ENCODE assay signal across 8 cellular contexts in the genomic region with DNA sequence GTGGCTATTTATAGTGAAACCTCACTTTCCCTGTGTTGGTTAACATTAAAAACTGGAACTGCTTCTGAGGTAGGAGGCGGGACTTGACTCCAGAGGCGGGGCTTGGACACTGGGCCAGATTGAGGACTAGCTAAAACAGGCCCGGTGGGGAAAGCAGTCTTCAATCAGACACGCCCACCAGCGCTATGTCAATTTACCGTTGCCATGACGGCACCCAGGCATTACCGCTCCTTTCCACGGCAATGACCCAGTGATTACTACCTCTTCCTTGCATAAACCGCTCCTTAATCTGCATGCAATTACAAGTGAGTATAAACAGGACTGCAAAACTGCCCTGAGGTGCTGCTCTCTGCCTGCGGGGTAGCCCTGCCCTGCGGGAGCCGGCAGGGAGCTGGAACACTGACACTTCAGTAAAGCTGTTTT. TPM values are rescaled to one million over a fixed set of nuclear protein-coding genes. Genes with fewer than 3 reads are reported as not detected.
DNase-seq lines count a peak whose midpoint lies in the region; ATAC-seq and TF ChIP-seq lines count a peak whose summit lies in the region.

No MANE protein-coding gene starts in this region.

- ATAC-seq in GM21786 (IDR thresholded peaks at IDR 0.05; ENCODE audit: unreplicated experiment) (peak; percentile 57), HG02973 (IDR thresholded peaks at IDR 0.05; ENCODE audit: unreplicated experiment) (no peak), GM21825 (IDR thresholded peaks at IDR 0.05; ENCODE audit: unreplicated experiment) (no peak)

- no peaks in the 10 kb centered on the region for H3K36me3 ChIP-seq in liver (ENCODE audit: control insufficient read depth in 4 of 4, insufficient read depth in 3 of 4, low read depth in 1 of 4, low read length in 3 of 4)

- H3K4me1 ChIP-seq in liver (ENCODE audit: control insufficient read depth in 4 of 4, insufficient read depth in 4 of 4, low read length in 3 of 4): peaks cover 0 to 4% (median 2%) of the 10 kb centered on the region in 4 donors

- peak overlapping the region in 1 of 2 donors; percentile 44 for H3K9ac ChIP-seq in liver (ENCODE audit: low read depth in 1 of 2, low read length in 2 of 2)

- peak overlapping the region; percentile 74 to 82 for H3K27ac ChIP-seq in liver (ENCODE audit: low read depth in 1 of 2, low read length in 2 of 2)

- TF ChIP-seq RAD21 in liver (IDR thresholded peaks at IDR 0.05): peak; percentile 39 to 56

- peak; percentile 92 to 96 for DNase-seq in NCI-H2081 (lab: John Stamatoyannopoulos, UW)
- DNase-seq in T1000 (lab: John Stamatoyannopoulos, UW): peak; percentile 88
- DNase-seq in dedifferentiated amniotic fluid mesenchymal stem cell (ENCODE audit: extremely low spot score): peak; percentile 75
- DNase-seq in stimulated activated CD4-positive, alpha-beta T cell treated with anti-CD3 and anti-CD28 coated beads, TNF-alpha, amount 100 ng/mL, for 48 hours (ENCODE audit: low read depth in 3 of 3): peak; percentile 21 to 44 (median 31)

- WGBS in liver: 7% methylated on average over 13 of the region's 13 CpGs

- no peak overlapping the region for H3K4me3 ChIP-seq in liver (ENCODE audit: low read depth in 1 of 3, low read length in 3 of 3)

- H3K9me3 ChIP-seq in liver (ENCODE audit: control insufficient read depth in 4 of 4, low read length in 3 of 4): no peaks in the 10 kb centered on the region

- no peak for TF ChIP-seq CTCF in liver (IDR thresholded peaks at IDR 0.05; ENCODE audit: low read depth, low read length, missing input control)

- H3K27me3 ChIP-seq in liver (ENCODE audit: control insufficient read depth in 4 of 4, insufficient read depth in 4 of 4, low read length in 3 of 4): no peaks in the 10 kb centered on the region

TF ChIP-seq in liver, 16 proteins besides CTCF, POLR2A, EP300 and RAD21:
- TF ChIP-seq JUND (IDR thresholded peaks at IDR 0.05) (peak; percentile 91 to 99), FOXA1 (IDR thresholded peaks at IDR 0.05) (peak; percentile 64), TAF1 (conservative IDR thresholded peaks at IDR 0.05) (no peak), HNF4A (conservative IDR thresholded peaks at IDR 0.05) (peak; percentile 43 to 46), EGR1 (IDR thresholded peaks at IDR 0.05; ENCODE audit: low read depth in 2 of 2) (peak in 1 of 2 donors; percentile 95), YY1 (IDR thresholded peaks at IDR 0.05) (peak; percentile 73), HNF4G (IDR thresholded peaks at IDR 0.05) (no peak), SP1 (IDR thresholded peaks at IDR 0.05) (peak; percentile 63), FOXA2 (IDR thresholded peaks at IDR 0.05) (peak; percentile 52), NR2F2 (IDR thresholded peaks at IDR 0.05) (no peak), RXRA (IDR thresholded peaks at IDR 0.05) (peak; percentile 56 to 80), GABPA (IDR thresholded peaks at IDR 0.05 in 1 of 2, conservative IDR thresholded peaks at IDR 0.05 in 1 of 2) (peak in 1 of 2 donors; percentile 39)
- TF ChIP-seq, protein P1, sequence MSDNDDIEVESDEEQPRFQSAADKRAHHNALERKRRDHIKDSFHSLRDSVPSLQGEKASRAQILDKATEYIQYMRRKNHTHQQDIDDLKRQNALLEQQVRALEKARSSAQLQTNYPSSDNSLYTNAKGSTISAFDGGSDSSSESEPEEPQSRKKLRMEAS (IDR thresholded peaks at IDR 0.05): peak; percentile 58
- TF ChIP-seq, protein P2, sequence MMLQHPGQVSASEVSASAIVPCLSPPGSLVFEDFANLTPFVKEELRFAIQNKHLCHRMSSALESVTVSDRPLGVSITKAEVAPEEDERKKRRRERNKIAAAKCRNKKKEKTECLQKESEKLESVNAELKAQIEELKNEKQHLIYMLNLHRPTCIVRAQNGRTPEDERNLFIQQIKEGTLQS (IDR thresholded peaks at IDR 0.05): no peak
- TF ChIP-seq, protein P3, sequence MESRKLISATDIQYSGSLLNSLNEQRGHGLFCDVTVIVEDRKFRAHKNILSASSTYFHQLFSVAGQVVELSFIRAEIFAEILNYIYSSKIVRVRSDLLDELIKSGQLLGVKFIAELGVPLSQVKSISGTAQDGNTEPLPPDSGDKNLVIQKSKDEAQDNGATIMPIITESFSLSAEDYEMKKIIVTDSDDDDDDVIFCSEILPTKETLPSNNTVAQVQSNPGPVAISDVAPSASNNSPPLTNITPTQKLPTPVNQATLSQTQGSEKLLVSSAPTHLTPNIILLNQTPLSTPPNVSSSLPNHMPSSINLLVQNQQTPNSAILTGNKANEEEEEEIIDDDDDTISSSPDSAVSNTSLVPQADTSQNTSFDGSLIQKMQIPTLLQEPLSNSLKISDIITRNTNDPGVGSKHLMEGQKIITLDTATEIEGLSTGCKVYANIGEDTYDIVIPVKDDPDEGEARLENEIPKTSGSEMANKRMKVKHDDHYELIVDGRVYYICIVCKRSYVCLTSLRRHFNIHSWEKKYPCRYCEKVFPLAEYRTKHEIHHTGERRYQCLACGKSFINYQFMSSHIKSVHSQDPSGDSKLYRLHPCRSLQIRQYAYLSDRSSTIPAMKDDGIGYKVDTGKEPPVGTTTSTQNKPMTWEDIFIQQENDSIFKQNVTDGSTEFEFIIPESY (IDR thresholded peaks at IDR 0.05): peak; percentile 60
- TF ChIP-seq, protein P4, sequence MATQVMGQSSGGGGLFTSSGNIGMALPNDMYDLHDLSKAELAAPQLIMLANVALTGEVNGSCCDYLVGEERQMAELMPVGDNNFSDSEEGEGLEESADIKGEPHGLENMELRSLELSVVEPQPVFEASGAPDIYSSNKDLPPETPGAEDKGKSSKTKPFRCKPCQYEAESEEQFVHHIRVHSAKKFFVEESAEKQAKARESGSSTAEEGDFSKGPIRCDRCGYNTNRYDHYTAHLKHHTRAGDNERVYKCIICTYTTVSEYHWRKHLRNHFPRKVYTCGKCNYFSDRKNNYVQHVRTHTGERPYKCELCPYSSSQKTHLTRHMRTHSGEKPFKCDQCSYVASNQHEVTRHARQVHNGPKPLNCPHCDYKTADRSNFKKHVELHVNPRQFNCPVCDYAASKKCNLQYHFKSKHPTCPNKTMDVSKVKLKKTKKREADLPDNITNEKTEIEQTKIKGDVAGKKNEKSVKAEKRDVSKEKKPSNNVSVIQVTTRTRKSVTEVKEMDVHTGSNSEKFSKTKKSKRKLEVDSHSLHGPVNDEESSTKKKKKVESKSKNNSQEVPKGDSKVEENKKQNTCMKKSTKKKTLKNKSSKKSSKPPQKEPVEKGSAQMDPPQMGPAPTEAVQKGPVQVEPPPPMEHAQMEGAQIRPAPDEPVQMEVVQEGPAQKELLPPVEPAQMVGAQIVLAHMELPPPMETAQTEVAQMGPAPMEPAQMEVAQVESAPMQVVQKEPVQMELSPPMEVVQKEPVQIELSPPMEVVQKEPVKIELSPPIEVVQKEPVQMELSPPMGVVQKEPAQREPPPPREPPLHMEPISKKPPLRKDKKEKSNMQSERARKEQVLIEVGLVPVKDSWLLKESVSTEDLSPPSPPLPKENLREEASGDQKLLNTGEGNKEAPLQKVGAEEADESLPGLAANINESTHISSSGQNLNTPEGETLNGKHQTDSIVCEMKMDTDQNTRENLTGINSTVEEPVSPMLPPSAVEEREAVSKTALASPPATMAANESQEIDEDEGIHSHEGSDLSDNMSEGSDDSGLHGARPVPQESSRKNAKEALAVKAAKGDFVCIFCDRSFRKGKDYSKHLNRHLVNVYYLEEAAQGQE (IDR thresholded peaks at IDR 0.05): peak; percentile 65

RNA-seq across cellular contexts. Expression of a gene that starts 35.3 kb away (rescaled TPM):
- 10 to 100 TPM; 13.3 to 56.1 TPM for total RNA-seq in liver
- 10 to 100 TPM; 26.6 to 51.6 TPM for polyA plus RNA-seq in liver

Comparison
In these comparisons a context has a peak if more than half of its experiments do, and no peak if none do; other contexts are left out.
1. DNase-seq: peak in every context shown above with its lines; median percentile 94 in NCI-H2081; 88 in T1000; 75 in dedifferentiated amniotic fluid mesenchymal stem cell; 31 in stimulated activated CD4-positive, alpha-beta T cell treated with anti-CD3 and anti-CD28 coated beads, TNF-alpha, amount 100 ng/mL, for 48 hours.